ENCODE assay signal across 17 cellular contexts in the genomic region with DNA sequence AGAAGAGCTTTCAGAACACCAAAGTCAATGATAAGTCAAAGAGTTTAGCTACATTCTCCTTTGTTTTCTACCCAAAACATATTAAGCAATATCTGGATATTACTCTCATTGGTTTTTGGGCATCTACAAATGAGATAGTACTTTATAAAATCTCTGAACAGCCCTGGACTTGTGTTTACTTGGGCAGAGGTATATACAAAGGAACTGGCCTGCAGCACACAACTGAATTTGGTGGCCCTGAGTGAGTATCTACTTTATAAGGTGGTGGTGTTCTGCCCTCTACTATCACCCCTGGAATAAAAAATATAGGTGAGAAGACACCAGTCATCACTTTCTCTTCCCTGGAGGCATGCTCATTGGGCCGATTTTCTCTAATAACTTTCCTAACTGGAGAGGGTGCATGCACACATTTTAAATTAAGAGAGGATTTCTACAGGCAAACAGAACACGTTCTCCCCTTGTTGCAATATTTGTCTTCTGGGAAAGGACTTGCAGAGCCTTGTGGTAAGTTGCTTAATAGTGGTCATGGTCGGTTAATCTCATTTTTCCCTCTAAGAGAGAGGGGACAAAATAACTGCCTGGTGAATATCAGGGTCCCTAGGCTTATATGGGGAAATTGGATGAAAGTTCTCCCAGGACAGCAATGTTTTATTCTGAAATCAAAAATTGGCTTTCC.
"Had no signal": no experiment of that assay in that cellular context is flagged by ENCODE, and none has a peak within 500 bp of the region (broad histone marks: within the 10 kb centered on the region; RNA-seq: fewer than 3 reads in every experiment).

No MANE protein-coding gene starts in this region.

- DNase-seq: activated CD4-positive, alpha-beta T cell treated with anti-CD3 and anti-CD28 coated beads, Interleukin-2, amount 50 U/mL, for 1 hour; activated CD8-positive, alpha-beta memory T cell treated with anti-CD3 and anti-CD28 coated beads for 24 hours; activated naive CD4-positive, alpha-beta T cell; activated naive CD8-positive, alpha-beta T cell treated with anti-CD3 and anti-CD28 coated beads, Interleukin-2, amount 10 ng/mL, durations not matched to agents 7 days and 5 days; aorta; cerebellar nuclear complex; effector memory CD8-positive, alpha-beta T cell; islet precursor cell; mucosa of descending colon; naive thymus-derived CD8-positive, alpha-beta T cell; stimulated activated CD4-positive, alpha-beta T cell treated with anti-CD3 and anti-CD28 coated beads, Interleukin-4, amount 100 ng/mL, for 1 hour; stimulated activated naive B cell treated with anti-CD40 and anti-IgM and Interleukin-4, amounts not matched to agents 10 μg/mL and 1 μg/mL and 100 μg/mL, for 72 hours; uterus had no signal

- H3K36me3 ChIP-seq: breast epithelium, tibial nerve, uterus had no signal

- H3K27me3 ChIP-seq: breast epithelium, tibial nerve, uterus had no signal

- ATAC-seq: effector memory CD8-positive, alpha-beta T cell; mucosa of descending colon; naive thymus-derived CD8-positive, alpha-beta T cell; stimulated activated naive B cell treated with anti-CD40 and anti-IgM and Interleukin-4, amounts not matched to agents 10 μg/mL and 1 μg/mL and 100 μg/mL, for 72 hours had no signal

- H3K9ac ChIP-seq: parathyroid adenoma had no signal

- H3K9me3 ChIP-seq: breast epithelium, mucosa of descending colon, tibial nerve, uterus had no signal

- H3K4me1 ChIP-seq: breast epithelium, parathyroid adenoma, uterus had no signal

- H3K27ac ChIP-seq: breast epithelium, epithelial cell of prostate, parathyroid adenoma, tibial nerve, uterus had no signal

- H3K4me3 ChIP-seq: breast epithelium, mucosa of descending colon, tibial nerve, uterus had no signal
